26 cellular contexts compared by ENCODE assay signal in genomic region chr5:179111267-179112207, GRCh38. TPM values are rescaled to one million over a fixed set of nuclear protein-coding genes. Genes with fewer than 3 reads are reported as not detected.
"Had no signal": no experiment of that assay in that cellular context is flagged by ENCODE, and none has a peak within 500 bp of the region (broad histone marks: within the 10 kb centered on the region; RNA-seq: fewer than 3 reads in every experiment).

No MANE protein-coding gene starts in this region.

- H3K4me1 Mint-ChIP-seq: activated T-helper 17 cell treated with anti-CD3 and anti-CD28 coated beads, Interleukin-2, amount 50 U/mL, for 72 hours; brain; T-helper 17 cell; WTC11 had no signal

- H3K27me3 Mint-ChIP-seq: activated T-helper 17 cell treated with anti-CD3 and anti-CD28 coated beads, Interleukin-2, amount 50 U/mL, for 72 hours; brain; T-helper 17 cell had no signal

- FAIRE-seq: astrocyte, RCC 7860 had no signal

- H3K27ac ChIP-seq: KMS-11 had no signal

- H3K4me3 Mint-ChIP-seq: activated naive CD4-positive, alpha-beta T cell treated with anti-CD3 and anti-CD28 coated beads for 36 hours; activated naive CD8-positive, alpha-beta T cell; activated T-cell treated with anti-CD3 and anti-CD28 coated beads, Interleukin-2, amount 50 U/mL, for 4 hours; activated T-helper 17 cell treated with anti-CD3 and anti-CD28 coated beads, Interleukin-2, amount 50 U/mL, for 72 hours; brain; T-helper 17 cell; WTC11 had no signal

- H3K4me2 ChIP-seq: KMS-11 had no signal

- DNase-seq: activated CD4-positive, alpha-beta T cell treated with anti-CD3 and anti-CD28 coated beads for 48 hours; activated CD4-positive, alpha-beta T cell treated with anti-CD3 and anti-CD28 coated beads, Interleukin-2, amount 50 U/mL, for 4 hours; activated CD4-positive, CD25-positive, alpha-beta regulatory T cell treated with anti-CD3 and anti-CD28 coated beads, Interleukin-2, amount 50 U/mL, for 72 hours; activated CD8-positive, alpha-beta memory T cell treated with anti-CD3 and anti-CD28 coated beads for 24 hours; activated gamma-delta T cell; activated naive CD4-positive, alpha-beta T cell treated with anti-CD3 and anti-CD28 coated beads for 36 hours; activated T-cell treated with anti-CD3 and anti-CD28 coated beads, Interleukin-2, amount 50 U/mL, for 4 hours; amygdala; MM.1S; NCI-H1105; NCI-H1436; NCI-H1694 treated with DMSO at 0.1 percent for 48 hours; NCI-H2081; NCI-H446; NCI-H524; PC-3; SHP77 treated with DMSO at 0.1 percent for 48 hours; T-helper 17 cell; T-helper 9 cell had no signal

- ATAC-seq: activated T-cell treated with anti-CD3 and anti-CD28 coated beads, Interleukin-2, amount 50 U/mL, for 4 hours; activated T-helper 17 cell treated with anti-CD3 and anti-CD28 coated beads, Interleukin-2, amount 50 U/mL, for 72 hours; PC-3; T-helper 17 cell; WTC11 had no signal

- H3K9ac ChIP-seq: KMS-11 had no signal

- H3K27ac Mint-ChIP-seq: activated naive CD4-positive, alpha-beta T cell treated with anti-CD3 and anti-CD28 coated beads for 36 hours; activated naive CD8-positive, alpha-beta T cell; activated T-helper 17 cell treated with anti-CD3 and anti-CD28 coated beads, Interleukin-2, amount 50 U/mL, for 72 hours; brain; T-helper 17 cell; WTC11 had no signal

RNA-seq across cellular contexts. Expression of gene ZNF354C, which starts 51.4 kb away (rescaled TPM):
- total RNA-seq: PC-3 had no signal
